In genomic region chr1:80917826-80918225, GRCh38 we compare ENCODE assay signal across 16 cellular contexts.
A peak's percentile ranks its signal among the peaks of the same experiment; 100 is the strongest.
DNase-seq lines count a peak whose midpoint lies in the region; ATAC-seq and TF ChIP-seq lines count a peak whose summit lies in the region.
"Had no signal": no experiment of that assay in that cellular context is flagged by ENCODE, and none has a peak within 500 bp of the region (broad histone marks: within the 10 kb centered on the region; RNA-seq: fewer than 3 reads in every experiment).

No MANE protein-coding gene starts in this region.

- WGBS in mesenchymal stem cell, result no CpG with 5 or more reads among the region's 2 CpGs
- WGBS in ovary, 3 donors, result 46 to 60% (median 59%) methylated on average over 2 of the region's 2 CpGs

- TF ChIP-seq CTCF in ovary (IDR thresholded peaks at IDR 0.05) (no peak), mucosa of descending colon (IDR thresholded peaks at IDR 0.05) (no peak)

- H2BK15ac ChIP-seq in mesenchymal stem cell (ENCODE audit: low read depth, poor library complexity, severe bottlenecking), result no peak overlapping the region

- no peak overlapping the region for H2BK120ac ChIP-seq in mesenchymal stem cell (ENCODE audit: low read depth, low read length)

- no peak for TF ChIP-seq EP300 in ovary (IDR thresholded peaks at IDR 0.05)

- H3K9me3 ChIP-seq in SJCRH30 (replicated peaks), result no peaks in the 10 kb centered on the region; the same call in 1 of the 2 replicates
- peaks cover 2% of the 10 kb centered on the region for H3K9me3 ChIP-seq in mesenchymal stem cell (ENCODE audit: control insufficient read depth, low read length)
- H3K9me3 ChIP-seq in neuron (ENCODE audit: low read length), result no peaks in the 10 kb centered on the region
- no peaks in the 10 kb centered on the region for H3K9me3 ChIP-seq in ovary
- H3K9me3 ChIP-seq in mucosa of descending colon, result no peaks in the 10 kb centered on the region
- H3K9me3 ChIP-seq: BE2C had no signal

- no peak for ATAC-seq in mucosa of descending colon
- ATAC-seq: GM23338, HepG2 had no signal

- H3K4me1 ChIP-seq in SJCRH30 (peaks cover 20% of the 10 kb centered on the region), mesenchymal stem cell (ENCODE audit: control insufficient read depth, insufficient read depth, low read depth, low read length) (no peaks in the 10 kb centered on the region), neuron (ENCODE audit: insufficient read depth, low read length) (peaks cover 17% of the 10 kb centered on the region), ovary (ENCODE audit: insufficient read depth) (no peaks in the 10 kb centered on the region), mucosa of descending colon (ENCODE audit: low read depth) (no peaks in the 10 kb centered on the region)
- H3K4me1 ChIP-seq: BE2C had no signal

- H2BK5ac ChIP-seq in mesenchymal stem cell (ENCODE audit: low read depth, low read length, poor library complexity, severe bottlenecking), result no peak overlapping the region

- DNase-seq in SJCRH30 (peak; percentile 33 to 64), mesenchymal stem cell (peak; percentile 8), ovary (no peak), NCI-H2227 (lab: John Stamatoyannopoulos, UW; ENCODE audit: unreplicated experiment) (no peak), mucosa of descending colon (no peak)
- no peak for DNase-seq in effector CD8-positive, alpha-beta T cell (lab: John Stamatoyannopoulos, UW)
- DNase-seq: BE2C; CD4-positive, alpha-beta memory T cell; DMS153; DMS79 treated with DMSO at 0.1 percent for 48 hours; EL; H7 had no signal

- H3K14ac ChIP-seq in mesenchymal stem cell (ENCODE audit: low read length in 2 of 2), result no peak overlapping the region

- intact Hi-C loops in ovary (cut with DNase I) (no loop called here), mucosa of descending colon (cut with DNase I, micrococcal nuclease) (no loop called here)

- H2AFZ ChIP-seq in mesenchymal stem cell (ENCODE audit: low read depth, low read length) (no peak overlapping the region), neuron (ENCODE audit: low read depth, low read length) (peak overlapping the region; percentile 21)

- no peak overlapping the region for H4K8ac ChIP-seq in mesenchymal stem cell (ENCODE audit: low read length)

- H3K4me2 ChIP-seq in mesenchymal stem cell (ENCODE audit: low read length, poor library complexity, severe bottlenecking), result no peak overlapping the region
- H3K4me2 ChIP-seq: GM23338 had no signal

- H2BK12ac ChIP-seq in mesenchymal stem cell (ENCODE audit: low read length in 2 of 2), result no peak overlapping the region

- H3K36me3 ChIP-seq in SJCRH30 (no peaks in the 10 kb centered on the region), mesenchymal stem cell (ENCODE audit: control insufficient read depth in 1 of 2, insufficient read depth in 2 of 2, low read depth in 1 of 2, low read length in 2 of 2) (no peaks in the 10 kb centered on the region), neuron (ENCODE audit: insufficient read depth, low read length) (no peaks in the 10 kb centered on the region), ovary (no peaks in the 10 kb centered on the region), mucosa of descending colon (ENCODE audit: low read depth) (no peaks in the 10 kb centered on the region)
- H3K36me3 ChIP-seq: BE2C had no signal

- H3K9ac ChIP-seq in mesenchymal stem cell (ENCODE audit: low read length), result no peak overlapping the region

- no peak overlapping the region for H3K23ac ChIP-seq in mesenchymal stem cell (ENCODE audit: low read length in 2 of 2)

- peak overlapping the region; percentile 27 for H3K27ac ChIP-seq in SJCRH30
- H3K27ac ChIP-seq in mesenchymal stem cell (ENCODE audit: low read length, poor library complexity, severe bottlenecking), result no peak overlapping the region
- H3K27ac ChIP-seq in ovary, result no peak overlapping the region
- H3K27ac ChIP-seq: C4-2B had no signal

- no peak for TF ChIP-seq POLR2A in ovary (IDR thresholded peaks at IDR 0.05)

- no peak overlapping the region for H2AK5ac ChIP-seq in mesenchymal stem cell (ENCODE audit: low read length, severe bottlenecking)

- H4K91ac ChIP-seq in mesenchymal stem cell (ENCODE audit: low read length), result no peak overlapping the region

- H3K27me3 ChIP-seq in SJCRH30 (no peaks in the 10 kb centered on the region), mesenchymal stem cell (ENCODE audit: control insufficient read depth in 1 of 2, insufficient read depth in 1 of 2, low read length in 2 of 2) (no peaks in the 10 kb centered on the region), neuron (ENCODE audit: insufficient read depth, low read length) (no peaks in the 10 kb centered on the region), ovary (no peaks in the 10 kb centered on the region)
- H3K27me3 ChIP-seq: BE2C had no signal

- H3K18ac ChIP-seq in mesenchymal stem cell (ENCODE audit: low read depth in 1 of 2, low read length in 2 of 2), result no peak overlapping the region

- H3K4ac ChIP-seq in mesenchymal stem cell (ENCODE audit: low read depth in 1 of 2, low read length in 2 of 2), result no peak overlapping the region

- H3K4me3 ChIP-seq in SJCRH30, result no peak overlapping the region
- H3K4me3 ChIP-seq in mesenchymal stem cell (ENCODE audit: insufficient read depth in 1 of 2, low read depth in 1 of 2, low read length in 2 of 2), result no peak overlapping the region
- no peak overlapping the region for H3K4me3 ChIP-seq in neuron (ENCODE audit: low read length)
- H3K4me3 ChIP-seq in ovary, result no peak overlapping the region
- H3K4me3 ChIP-seq in mucosa of descending colon, result no peak overlapping the region
- H3K4me3 ChIP-seq: GM23338 had no signal

- no peaks in the 10 kb centered on the region for H3K79me1 ChIP-seq in mesenchymal stem cell (replicated peaks; ENCODE audit: low read length, poor library complexity, severe bottlenecking)

Comparison
In these comparisons a context has a peak if more than half of its experiments do, and no peak if none do; other contexts are left out.
1. DNase-seq: peak in SJCRH30 (2 of 2) and mesenchymal stem cell (single experiment); none in ovary (0 of 5), NCI-H2227 (single experiment), effector CD8-positive, alpha-beta T cell (single experiment) and mucosa of descending colon (0 of 3).